ENCODE assay signal across 8 cellular contexts in genomic region chr1:248905662-248905948, GRCh38. TPM values are rescaled to one million over a fixed set of nuclear protein-coding genes. Genes with fewer than 3 reads are reported as not detected.
DNase-seq lines count a peak whose midpoint lies in the region; ATAC-seq, FAIRE-seq and TF ChIP-seq lines count a peak whose summit lies in the region.

No MANE protein-coding gene starts in this region.

- no peak for TF ChIP-seq POLR2A in Peyer's patch (IDR thresholded peaks at IDR 0.05)
- TF ChIP-seq POLR2A in GM12891 (IDR thresholded peaks at IDR 0.05; ENCODE audit: low read depth, low read length), result no peak

- peak overlapping the region; percentile 71 for H3K14ac ChIP-seq in trophoblast cell (ENCODE audit: low read length)

- H2BK12ac ChIP-seq in trophoblast cell (ENCODE audit: low read length), result no peak overlapping the region

- peak overlapping the region; percentile 58 for H4K91ac ChIP-seq in trophoblast cell (ENCODE audit: low read depth, low read length)

- peaks cover 12% of the 10 kb centered on the region for H3K79me1 ChIP-seq in trophoblast cell (ENCODE audit: low read length)

- H3K18ac ChIP-seq in trophoblast cell (ENCODE audit: low read length), result no peak overlapping the region

- DNase-seq in Peyer's patch, result no peak
- no peak for DNase-seq in epithelial cell of proximal tubule (ENCODE audit: low read depth)
- no peak for DNase-seq in trophoblast cell
- no peak for DNase-seq in NCI-H2196 treated with DMSO at 0.1 percent for 48 hours (lab: John Stamatoyannopoulos, UW; ENCODE audit: unreplicated experiment)
- DNase-seq in GM12891 (ENCODE audit: insufficient read length, low spot score), result no peak

- TF ChIP-seq CTCF in Peyer's patch (IDR thresholded peaks at IDR 0.05), result no peak
- TF ChIP-seq CTCF in epithelial cell of proximal tubule (conservative IDR thresholded peaks at IDR 0.05; ENCODE audit: low read depth, low read length), result no peak

- H3K9ac ChIP-seq in ES-I3 (ENCODE audit: low read depth, low read length) (peak overlapping the region; percentile 65), trophoblast cell (ENCODE audit: low read length) (peak overlapping the region; percentile 78)

- no peak for FAIRE-seq in GM12891 (lab: Jason Lieb, UNC)

- peaks cover 6% of the 10 kb centered on the region for H3K79me2 ChIP-seq in trophoblast cell (ENCODE audit: control insufficient read depth, insufficient read depth, low read length, poor library complexity)

- H3K4me2 ChIP-seq in trophoblast cell (ENCODE audit: low read length), result peak overlapping the region; percentile 58

- no peak overlapping the region for H2BK120ac ChIP-seq in trophoblast cell (ENCODE audit: insufficient read depth, low read length, poor library complexity)

- H2BK5ac ChIP-seq in trophoblast cell (ENCODE audit: low read depth, low read length, poor library complexity), result peak overlapping the region; percentile 9

- no peak overlapping the region for H3K23ac ChIP-seq in trophoblast cell (ENCODE audit: low read length)

- H4K8ac ChIP-seq in trophoblast cell (ENCODE audit: low read depth, low read length), result peak overlapping the region; percentile 78

- no CpG with 5 or more reads among the region's 3 CpGs for WGBS in trophoblast cell (ENCODE audit: extremely low coverage, insufficient coverage, insufficient read length)

- H3K27ac ChIP-seq in Peyer's patch (peak overlapping the region; percentile 92 to 99 (median 94)), trophoblast cell (ENCODE audit: low read depth, low read length) (peak overlapping the region; percentile 38)

- peak overlapping the region; percentile 77 for H2AFZ ChIP-seq in trophoblast cell (ENCODE audit: insufficient read depth, low read length, poor library complexity)

- H3K9me3 ChIP-seq in ES-I3 (ENCODE audit: control insufficient read depth, insufficient read depth, low read length) (no peaks in the 10 kb centered on the region), Peyer's patch (no peaks in the 10 kb centered on the region), trophoblast cell (ENCODE audit: insufficient read depth, low read depth, low read length) (no peaks in the 10 kb centered on the region)

- no peak overlapping the region for H2AK5ac ChIP-seq in trophoblast cell (ENCODE audit: low read length)

- H3K4me3 ChIP-seq in Peyer's patch (peak overlapping the region; percentile 62 to 92 (median 66)), epithelial cell of proximal tubule (ENCODE audit: low read depth, low read length) (peak overlapping the region; percentile 73), trophoblast cell (ENCODE audit: low read depth, low read length) (peak overlapping the region; percentile 61)

- no peaks in the 10 kb centered on the region for H3K27me3 ChIP-seq in Peyer's patch
- no peaks in the 10 kb centered on the region for H3K27me3 ChIP-seq in trophoblast cell (ENCODE audit: insufficient read depth, low read length)

- peak overlapping the region; percentile 49 for H4K12ac ChIP-seq in trophoblast cell (ENCODE audit: low read depth, low read length)

- H3K4me1 ChIP-seq in ES-I3 (ENCODE audit: insufficient read depth, low read length) (peaks cover 19% of the 10 kb centered on the region), Peyer's patch (peaks cover 0 to 8% (median 3%) of the 10 kb centered on the region in 4 donors), trophoblast cell (ENCODE audit: control insufficient read depth in 1 of 2, insufficient read depth in 2 of 2, low read length in 2 of 2) (peaks cover 3 to 7% of the 10 kb centered on the region in 2 experiments)

- ATAC-seq in GM21528 (IDR thresholded peaks at IDR 0.05; ENCODE audit: low FRiP score, unreplicated experiment) (no peak), GM18868 (IDR thresholded peaks at IDR 0.05; ENCODE audit: unreplicated experiment) (no peak)

- H3K36me3 ChIP-seq in ES-I3 (ENCODE audit: insufficient read depth, low read length) (no peaks in the 10 kb centered on the region; the same call in 1 of the 2 replicates), Peyer's patch (peaks cover 0 to 4% (median 0%) of the 10 kb centered on the region in 3 donors), trophoblast cell (ENCODE audit: control insufficient read depth in 1 of 2, insufficient read depth in 2 of 2, low read length in 2 of 2) (peaks cover 2 to 3% of the 10 kb centered on the region in 2 experiments)

- no peak overlapping the region for H3K4ac ChIP-seq in trophoblast cell (ENCODE audit: low read depth, low read length)

TF ChIP-seq in GM12891, 5 proteins besides CTCF, POLR2A, EP300 and RAD21:
- TF ChIP-seq TAF1 (IDR thresholded peaks at IDR 0.05; ENCODE audit: low read depth, low read length), result no peak
- no peak for TF ChIP-seq PAX5 (IDR thresholded peaks at IDR 0.05; ENCODE audit: insufficient read depth, low read length, severe bottlenecking)
- TF ChIP-seq POU2F2 (IDR thresholded peaks at IDR 0.05; ENCODE audit: low read depth, low read length), result no peak

RNA-seq across cellular contexts. Expression of gene PGBD2, which starts 0.4 kb away (rescaled TPM):
- 10 to 100 TPM in 3 of 4 donors, 1 to 10 TPM in 1; 9.9 to 17.2 (median 14.4) TPM for total RNA-seq in Peyer's patch
- total RNA-seq in epithelial cell of proximal tubule, result 2.3 and 2.7 TPM in 2 replicates
- 4.0 and 4.3 TPM in 2 replicates for polyA plus RNA-seq in trophoblast cell (2013)
- 1.4 TPM for polyA plus RNA-seq in GM12891 (2012; ENCODE audit: low read depth, missing spikeins)

RNA-seq across cellular contexts. Expression of gene ZNF692, which starts 46.7 kb away (rescaled TPM):
- 100 to 1,000 TPM in 2 of 4 donors, 10 to 100 TPM in 2; 46.2 to 128 (median 104) TPM for total RNA-seq in Peyer's patch
- 24.0 and 35.7 TPM in 2 replicates for total RNA-seq in epithelial cell of proximal tubule
- 23.6 and 24.7 TPM in 2 replicates for polyA plus RNA-seq in trophoblast cell (2013)
- polyA plus RNA-seq in GM12891 (2012; ENCODE audit: low read depth, missing spikeins), result 31.6 TPM
